8 cellular contexts compared by ENCODE assay signal in the genomic region with DNA sequence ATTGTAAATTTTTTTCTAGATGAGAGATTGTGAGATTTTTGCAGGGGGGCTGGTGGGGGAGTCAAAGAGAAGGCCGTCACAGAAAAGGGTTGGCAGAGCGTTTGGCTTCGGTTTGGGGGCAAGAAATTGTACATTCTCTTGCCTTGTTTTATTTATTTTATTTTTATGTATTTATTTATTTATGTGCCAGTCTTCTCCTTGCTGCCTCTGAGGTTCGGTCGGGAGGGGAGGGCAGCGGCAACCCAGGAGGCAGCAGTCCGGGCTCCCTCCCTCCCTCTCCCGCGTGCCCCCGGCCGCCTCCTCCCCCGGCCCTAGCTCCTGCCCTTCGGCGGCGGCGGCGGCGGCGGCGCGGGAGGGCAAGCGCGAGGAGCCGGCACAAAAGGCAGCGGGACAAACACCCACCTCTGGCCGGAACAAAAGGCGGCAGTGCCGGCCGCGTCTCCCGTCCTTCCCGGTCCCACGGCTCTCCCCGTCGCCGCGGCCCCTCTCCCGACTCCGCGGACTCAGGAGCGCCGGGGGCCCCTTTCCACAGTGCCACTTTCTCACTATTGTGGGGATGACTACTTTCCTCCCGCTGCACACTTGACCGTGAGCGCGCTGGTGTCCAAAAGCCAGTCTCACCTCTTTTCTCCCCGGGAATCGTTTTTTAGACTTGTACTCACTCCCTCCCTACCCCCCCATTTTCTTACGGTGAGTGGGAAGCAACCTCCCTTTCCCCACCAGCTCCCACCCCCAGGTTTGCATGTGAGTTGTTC. TPM values are rescaled to one million over a fixed set of nuclear protein-coding genes. Genes with fewer than 3 reads are reported as not detected.
DNase-seq lines count a peak whose midpoint lies in the region; ATAC-seq, FAIRE-seq and TF ChIP-seq lines count a peak whose summit lies in the region.

No MANE protein-coding gene starts in this region.

- H3K27me3 ChIP-seq in astrocyte (ENCODE audit: insufficient read depth, low read length) (peaks cover 20% of the 10 kb centered on the region), right lobe of liver (peaks cover 5 to 26% of the 10 kb centered on the region in 2 donors), upper lobe of left lung (peaks cover 0 to 35% (median 20%) of the 10 kb centered on the region in 4 donors)

- 1% methylated on average over 23 of the region's 49 CpGs for whole genome bisulfite sequencing in right lobe of liver (ENCODE audit: insufficient coverage, low coverage, low lambda C conversion rate, missing lambda C conversion rate)
- WGBS in upper lobe of left lung, 2 donors, result 1 to 2% methylated on average over 30 to 49 of the region's 49 CpGs

- H3K9ac ChIP-seq in astrocyte (ENCODE audit: low read length), result peak overlapping the region; percentile 86

- H3K27me3 Mint-ChIP-seq in astrocyte (ENCODE audit: low read depth, unreplicated experiment), result no peaks in the 10 kb centered on the region

- H3K9me3 ChIP-seq in astrocyte (ENCODE audit: insufficient read depth, low read depth, low read length), result no peaks in the 10 kb centered on the region
- no peaks in the 10 kb centered on the region for H3K9me3 ChIP-seq in right lobe of liver
- no peaks in the 10 kb centered on the region for H3K9me3 ChIP-seq in upper lobe of left lung

- TF ChIP-seq POLR2A in right lobe of liver (IDR thresholded peaks at IDR 0.05), result no peak
- TF ChIP-seq POLR2A in upper lobe of left lung (IDR thresholded peaks at IDR 0.05), result no peak

- H3K4me1 Mint-ChIP-seq in astrocyte (ENCODE audit: low read depth, unreplicated experiment), result peaks cover 16% of the 10 kb centered on the region

- DNase-seq in COLO668 (lab: John Stamatoyannopoulos, UW; ENCODE audit: unreplicated experiment) (peak; percentile 80), astrocyte (ENCODE audit: low read depth) (no peak), right lobe of liver (no peak), upper lobe of left lung (peak in 1 of 2 donors; percentile 88), NCI-H1436 (lab: John Stamatoyannopoulos, UW) (no peak), inferior parietal cortex (ENCODE audit: extremely low spot score) (no peak)
- no peak for DNase-seq in Jurkat, Clone E6-1 (ENCODE audit: low read depth, low spot score)

- H3K4me2 ChIP-seq in astrocyte (ENCODE audit: low read length), result peak overlapping the region; percentile 99

- H3K4me1 ChIP-seq in astrocyte (ENCODE audit: insufficient read depth, low read length), result peaks cover 12% of the 10 kb centered on the region
- peaks cover 0 to 59% (median 9%) of the 10 kb centered on the region in 4 donors for H3K4me1 ChIP-seq in right lobe of liver
- H3K4me1 ChIP-seq in upper lobe of left lung, result peaks cover 61 to 87% (median 72%) of the 10 kb centered on the region in 4 donors

- peak overlapping the region; percentile 98 for H3K4me3 Mint-ChIP-seq in astrocyte (ENCODE audit: unreplicated experiment)

- no peak for TF ChIP-seq EP300 in upper lobe of left lung (IDR thresholded peaks at IDR 0.05)

- no peaks in the 10 kb centered on the region for H3K9me3 Mint-ChIP-seq in astrocyte (ENCODE audit: unreplicated experiment)

- peak overlapping the region; percentile 91 for H3K27ac Mint-ChIP-seq in astrocyte (ENCODE audit: unreplicated experiment)

- FAIRE-seq in astrocyte (lab: Jason Lieb, UNC), result no peak

- peak overlapping the region; percentile 68 for H3K27ac ChIP-seq in astrocyte (ENCODE audit: low read depth, low read length)
- no peak overlapping the region for H3K27ac ChIP-seq in right lobe of liver
- peak overlapping the region in 2 of 4 donors; percentile 26 to 52 for H3K27ac ChIP-seq in upper lobe of left lung

- H2AFZ ChIP-seq in astrocyte (ENCODE audit: low read depth, low read length), result peak overlapping the region; percentile 65

- H3K36me3 ChIP-seq in astrocyte (ENCODE audit: insufficient read depth, low read length), result no peaks in the 10 kb centered on the region
- H3K36me3 ChIP-seq in right lobe of liver, result no peaks in the 10 kb centered on the region
- no peaks in the 10 kb centered on the region for H3K36me3 ChIP-seq in upper lobe of left lung

- H3K79me2 ChIP-seq in astrocyte (ENCODE audit: insufficient read depth, low read length), result peaks cover 52% of the 10 kb centered on the region

- no peaks in the 10 kb centered on the region for H3K36me3 Mint-ChIP-seq in astrocyte (ENCODE audit: low read depth, unreplicated experiment)

- intact Hi-C loops in right lobe of liver (cut with DNase I), result loop anchor here in 1 of 2 donors (10.0 kb wide), 1 partner anchor 1257 kb away; no protein-coding TSS in a partner anchor

- peak overlapping the region; percentile 87 for H3K4me3 ChIP-seq in Jurkat, Clone E6-1 (ENCODE audit: low read length)
- H3K4me3 ChIP-seq in astrocyte (ENCODE audit: insufficient read depth, low read depth, low read length), result peak overlapping the region; percentile 91
- peak overlapping the region; percentile 16 to 53 (median 25) for H3K4me3 ChIP-seq in right lobe of liver
- H3K4me3 ChIP-seq in upper lobe of left lung, result peak overlapping the region in 3 of 4 donors; percentile 70 to 82 (median 75)

- H4K20me1 ChIP-seq in astrocyte (ENCODE audit: insufficient read depth, low read length), result peaks cover 5% of the 10 kb centered on the region

- ATAC-seq in right lobe of liver, result no peak
- no peak for ATAC-seq in upper lobe of left lung (ENCODE audit: low FRiP score in 2 of 2)
- ATAC-seq in GM18907 (IDR thresholded peaks at IDR 0.05; ENCODE audit: unreplicated experiment), result no peak

- TF ChIP-seq CTCF in astrocyte (IDR thresholded peaks at IDR 0.05; ENCODE audit: insufficient read depth, low read depth, low read length) (no peak), right lobe of liver (IDR thresholded peaks at IDR 0.05) (no peak), upper lobe of left lung (IDR thresholded peaks at IDR 0.05) (no peak)

RNA-seq across cellular contexts. Expression of a gene that starts 1.2 kb away (rescaled TPM):
- 21.1 TPM for polyA plus RNA-seq in Jurkat, Clone E6-1 (2012; ENCODE audit: insufficient read depth, insufficient read length)
- 29.8 and 32.0 TPM in 2 replicates for total RNA-seq in astrocyte
- total RNA-seq in right lobe of liver, result under 1 TPM; 0.06 to 0.80 (median 0.37) TPM
- 10 to 100 TPM in 1 of 6 donors, 1 to 10 TPM in 5; 2.7 to 12.7 (median 5.4) TPM for total RNA-seq in upper lobe of left lung

Comparison
In these comparisons a context has a peak if more than half of its experiments do, and no peak if none do; other contexts are left out.
1. H3K4me3 ChIP-seq: peak in every context shown above with its lines; median percentile 91 in astrocyte; 87 in Jurkat, Clone E6-1; 75 in upper lobe of left lung; 25 in right lobe of liver.